ENCODE assay signal across 12 cellular contexts in the genomic region with DNA sequence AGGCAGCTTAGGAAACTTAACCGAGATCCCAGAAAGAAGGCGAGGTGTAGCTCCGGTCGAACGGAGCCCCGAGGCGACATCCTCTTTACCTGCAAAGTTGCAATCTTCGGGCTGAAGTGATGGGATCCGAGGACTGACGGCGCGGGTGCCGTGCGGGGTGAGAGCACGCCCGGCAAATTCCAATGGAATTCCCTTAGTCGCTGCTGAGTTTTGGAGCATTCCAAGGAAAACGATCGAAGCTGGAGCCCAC. TPM values are rescaled to one million over a fixed set of nuclear protein-coding genes. Genes with fewer than 3 reads are reported as not detected.
DNase-seq lines count a peak whose midpoint lies in the region; ATAC-seq and TF ChIP-seq lines count a peak whose summit lies in the region.
"Had no signal": no experiment of that assay in that cellular context is flagged by ENCODE, and none has a peak within 500 bp of the region (broad histone marks: within the 10 kb centered on the region; RNA-seq: fewer than 3 reads in every experiment).

No MANE protein-coding gene starts in this region.

- H3K27ac Mint-ChIP-seq in naive thymus-derived CD4-positive, alpha-beta T cell, result no peak overlapping the region
- no peak overlapping the region for H3K27ac Mint-ChIP-seq in Caco-2 (ENCODE audit: unreplicated experiment)
- H3K27ac Mint-ChIP-seq: CD8-positive, alpha-beta T cell had no signal

- CTCF ChIA-PET in naive thymus-derived CD4-positive, alpha-beta T cell (lab: Charles Lee), result no interaction called here
- CTCF ChIA-PET in Caco-2 (lab: Charles Lee), result no interaction called here

- peaks cover 0 to 36% (median 8%) of the 10 kb centered on the region in 9 donors for H3K27me3 ChIP-seq in heart left ventricle
- no peaks in the 10 kb centered on the region for H3K27me3 ChIP-seq in naive thymus-derived CD4-positive, alpha-beta T cell (ENCODE audit: control insufficient read depth in 2 of 2, insufficient read depth in 2 of 2, low read length in 2 of 2)
- H3K27me3 ChIP-seq in vagina, result no peaks in the 10 kb centered on the region
- H3K27me3 ChIP-seq in Caco-2 (replicated peaks; ENCODE audit: control insufficient read depth, insufficient read depth, low read length), result no peaks in the 10 kb centered on the region; the same call in 1 of the 2 replicates

- H3K9me3 ChIP-seq in heart left ventricle (no peaks in the 10 kb centered on the region), vagina (no peaks in the 10 kb centered on the region), Caco-2 (no peaks in the 10 kb centered on the region)
- H3K9me3 ChIP-seq in naive thymus-derived CD4-positive, alpha-beta T cell (ENCODE audit: control insufficient read depth in 2 of 3, low read length in 3 of 3), result no peaks in the 10 kb centered on the region

- H3K36me3 Mint-ChIP-seq in naive thymus-derived CD4-positive, alpha-beta T cell, result peaks cover 0 to 13% (median 0%) of the 10 kb centered on the region in 5 donors
- no peaks in the 10 kb centered on the region for H3K36me3 Mint-ChIP-seq in Caco-2 (ENCODE audit: insufficient read depth, unreplicated experiment)
- H3K36me3 Mint-ChIP-seq: CD8-positive, alpha-beta T cell had no signal

- ATAC-seq in heart left ventricle, result peak in 2 of 4 donors; percentile 3 to 22
- ATAC-seq in naive thymus-derived CD4-positive, alpha-beta T cell, result no peak
- ATAC-seq: CD8-positive, alpha-beta T cell had no signal

- peak overlapping the region in 7 of 10 donors; percentile 36 to 68 (median 56) for H3K4me3 Mint-ChIP-seq in naive thymus-derived CD4-positive, alpha-beta T cell
- no peak overlapping the region for H3K4me3 Mint-ChIP-seq in Caco-2 (ENCODE audit: unreplicated experiment)
- H3K4me3 Mint-ChIP-seq: CD8-positive, alpha-beta T cell had no signal

- BruUV-seq in Caco-2 (replicated peaks; lab: Mats Ljungman, UMichigan), result no TSS peak

- H3K27ac ChIP-seq in heart left ventricle, result peak overlapping the region in 2 of 12 donors; percentile 47 to 60
- H3K27ac ChIP-seq in naive thymus-derived CD4-positive, alpha-beta T cell (ENCODE audit: low read depth, low read length), result no peak overlapping the region
- H3K27ac ChIP-seq in vagina, result peak overlapping the region; percentile 56

- 1 to 2% (median 1%) methylated on average over 14 to 19 of the region's 19 CpGs for WGBS in heart left ventricle, 4 donors

- peaks cover 28 to 45% (median 33%) of the 10 kb centered on the region in 5 donors for H3K27me3 Mint-ChIP-seq in naive thymus-derived CD4-positive, alpha-beta T cell
- peaks cover 13% of the 10 kb centered on the region for H3K27me3 Mint-ChIP-seq in Caco-2 (ENCODE audit: insufficient read depth, unreplicated experiment)

- TF ChIP-seq POLR2A in heart left ventricle (IDR thresholded peaks at IDR 0.05) (no peak), vagina (IDR thresholded peaks at IDR 0.05) (no peak)

- H3K4me1 Mint-ChIP-seq in naive thymus-derived CD4-positive, alpha-beta T cell, result peaks cover 0 to 10% (median 7%) of the 10 kb centered on the region in 7 donors
- no peaks in the 10 kb centered on the region for H3K4me1 Mint-ChIP-seq in Caco-2 (ENCODE audit: low read depth, unreplicated experiment)

- intact Hi-C loops in heart left ventricle (cut with DNase I), result loop anchor here in 2 of 10 donors (5.0 kb wide), 2 partner anchors 48 to 663 kb away; no protein-coding TSS in a partner anchor
- intact Hi-C loops in cardiac septum (cut with DNase I), result no loop called here
- intact Hi-C loops in naive thymus-derived CD4-positive, alpha-beta T cell (cut with micrococcal nuclease), result no loop called here
- intact Hi-C loops in vagina (cut with DNase I), result no loop called here
- intact Hi-C loops in Caco-2 (cut with micrococcal nuclease; ENCODE audit: unreplicated experiment), result no loop called here

- H3K4me1 ChIP-seq in heart left ventricle (peaks cover 0 to 12% (median 0%) of the 10 kb centered on the region in 12 donors), vagina (peaks cover 14% of the 10 kb centered on the region), Caco-2 (no peaks in the 10 kb centered on the region)
- H3K4me1 ChIP-seq in naive thymus-derived CD4-positive, alpha-beta T cell (ENCODE audit: control insufficient read depth in 2 of 2, insufficient read depth in 2 of 2, low read length in 2 of 2), result no peaks in the 10 kb centered on the region

- POLR2A ChIA-PET in naive thymus-derived CD4-positive, alpha-beta T cell (lab: Charles Lee), result no interaction called here
- POLR2A ChIA-PET in Caco-2 (lab: Charles Lee), result interaction anchor here (0.5 kb wide), 1 partner anchor 509 kb away, joined by 3 read pairs; no protein-coding TSS in a partner anchor

- peaks cover 0 to 10% (median 0%) of the 10 kb centered on the region in 11 donors for H3K9me3 Mint-ChIP-seq in naive thymus-derived CD4-positive, alpha-beta T cell
- no peaks in the 10 kb centered on the region for H3K9me3 Mint-ChIP-seq in Caco-2 (ENCODE audit: unreplicated experiment)
- H3K9me3 Mint-ChIP-seq: CD8-positive, alpha-beta T cell had no signal

- no peak for TF ChIP-seq CTCF in heart left ventricle (IDR thresholded peaks at IDR 0.05)
- TF ChIP-seq CTCF in epithelial cell of proximal tubule (conservative IDR thresholded peaks at IDR 0.05; ENCODE audit: low read depth, low read length), result no peak
- no peak for TF ChIP-seq CTCF in vagina (IDR thresholded peaks at IDR 0.05)
- no peak for TF ChIP-seq CTCF in Caco-2 (IDR thresholded peaks at IDR 0.05; ENCODE audit: insufficient read depth in 1 of 2, low read depth in 1 of 2, low read length in 1 of 2, severe bottlenecking in 1 of 2, unreplicated experiment in 1 of 2)

- H3K36me3 ChIP-seq in heart left ventricle (no peaks in the 10 kb centered on the region), vagina (no peaks in the 10 kb centered on the region), Caco-2 (ENCODE audit: control insufficient read depth, insufficient read depth, low read length) (no peaks in the 10 kb centered on the region)
- no peaks in the 10 kb centered on the region for H3K36me3 ChIP-seq in naive thymus-derived CD4-positive, alpha-beta T cell (ENCODE audit: control insufficient read depth in 2 of 3, insufficient read depth in 3 of 3, low read length in 3 of 3)

- DNase-seq in heart left ventricle, result peak in 1 of 5 donors; percentile 20
- no peak for DNase-seq in cardiac septum (ENCODE audit: low spot score)
- DNase-seq in epithelial cell of proximal tubule (ENCODE audit: low read depth), result no peak
- no peak for DNase-seq in naive thymus-derived CD4-positive, alpha-beta T cell
- no peak for DNase-seq in vagina (ENCODE audit: extremely low spot score in 2 of 2)
- DNase-seq in Caco-2, result no peak
- DNase-seq in activated T-cell treated with anti-CD3 and anti-CD28 coated beads, Interleukin-2, amount 50 U/mL, for 1 hour, result no peak
- no peak for DNase-seq in COR-L47 (lab: John Stamatoyannopoulos, UW)
- DNase-seq: CD8-positive, alpha-beta T cell; effector memory CD4-positive, alpha-beta T cell; stimulated activated CD4-positive, alpha-beta T cell treated with anti-CD3 and anti-CD28 coated beads, Interleukin-4, amount 100 ng/mL, for 24 hours had no signal

- H3K4me3 ChIP-seq in heart left ventricle (peak overlapping the region; percentile 37 to 64 (median 52)), epithelial cell of proximal tubule (ENCODE audit: low read depth, low read length) (peak overlapping the region; percentile 57), vagina (peak overlapping the region; percentile 55 to 74), Caco-2 (ENCODE audit: low read depth, low read length) (no peak overlapping the region)
- H3K4me3 ChIP-seq in naive thymus-derived CD4-positive, alpha-beta T cell (ENCODE audit: low read length), result no peak overlapping the region

RNA-seq across cellular contexts. Expression of a gene that starts 0.1 kb away (rescaled TPM):
- total RNA-seq in heart left ventricle, result 1 to 10 TPM in 4 of 9 donors, under 1 TPM in 5; 0.25 to 2.5 (median 0.85) TPM
- under 1 TPM; 0.38 to 0.50 TPM for polyA plus RNA-seq in heart left ventricle
- total RNA-seq in cardiac septum, result 1.1 TPM
- 2.4 and 7.0 TPM in 2 replicates for total RNA-seq in epithelial cell of proximal tubule
- total RNA-seq in naive thymus-derived CD4-positive, alpha-beta T cell, result not detected
- polyA plus RNA-seq in naive thymus-derived CD4-positive, alpha-beta T cell, result not detected
- 8.3 TPM for total RNA-seq in vagina
- not detected in 2 replicates for total RNA-seq in Caco-2 (2022)
- total RNA-seq: CD8-positive, alpha-beta T cell; T-helper 2 cell treated with Interferon-gamma antibody and Interleukin-4, amounts not matched to agents 100 ng/mL and 5 ng/mL, for 36 hours had no signal

Comparison
In these comparisons a context has a peak if more than half of its experiments do, and no peak if none do; other contexts are left out.
1. H3K4me3 ChIP-seq: peak in heart left ventricle (12 of 12), epithelial cell of proximal tubule (single experiment) and vagina (2 of 2); none in naive thymus-derived CD4-positive, alpha-beta T cell (single experiment) and Caco-2 (single experiment).